1 cellular context compared by ENCODE assay signal in genomic region chr14:70600382-70601157, GRCh38.
A peak's percentile ranks its signal among the peaks of the same experiment; 100 is the strongest.
TF ChIP-seq lines count a peak whose summit lies in the region.

TSS of gene MED6 (minus strand) at chr14:70600655. CDS start at chr14:70600637, 18 bp downstream.

TF ChIP-seq in GM12878, 131 proteins besides CTCF, POLR2A, EP300 and RAD21 (continued from another document and continues in another):
- TF ChIP-seq ATF2 (IDR thresholded peaks at IDR 0.05; ENCODE audit: low read length) (no peak), BMI1 (IDR thresholded peaks at IDR 0.05; ENCODE audit: borderline replicate concordance) (no peak), KAT2A (conservative IDR thresholded peaks at IDR 0.05; ENCODE audit: control insufficient read depth, low read depth, low read length) (no peak), STAT1 (conservative IDR thresholded peaks at IDR 0.05) (no peak), POLR2AphosphoS2 (IDR thresholded peaks at IDR 0.05; ENCODE audit: low read depth, low read length) (peak; percentile 71), NRF1 (conservative IDR thresholded peaks at IDR 0.05; ENCODE audit: low read depth, low read length) (peak; percentile 54), HDAC2 (IDR thresholded peaks at IDR 0.05) (peak; percentile 99), CEBPZ (IDR thresholded peaks at IDR 0.05; ENCODE audit: low read depth, low read length) (no peak), SUZ12 (IDR thresholded peaks at IDR 0.05; ENCODE audit: unreplicated experiment) (no peak), HCFC1 (IDR thresholded peaks at IDR 0.05; ENCODE audit: low read length) (peak; percentile 83), TAF1 (IDR thresholded peaks at IDR 0.05; ENCODE audit: borderline replicate concordance, low read depth, low read length) (peak; percentile 74; the same call in 1 of the 2 replicates), IKZF2 (IDR thresholded peaks at IDR 0.05) (no peak), KLF5 (IDR thresholded peaks at IDR 0.05; ENCODE audit: partially characterized antibody) (no peak), FOXM1 (IDR thresholded peaks at IDR 0.05; ENCODE audit: low read depth, low read length) (no peak), ESRRA (IDR thresholded peaks at IDR 0.05; ENCODE audit: low read length) (no peak), MEF2A (IDR thresholded peaks at IDR 0.05; ENCODE audit: insufficient read depth, low read depth, low read length) (0 out of 2 replicates have a peak, but pooled peaks have one; percentile 56), ZSCAN29 (IDR thresholded peaks at IDR 0.05) (no peak), MTA3 (IDR thresholded peaks at IDR 0.05; ENCODE audit: borderline replicate concordance, low read length) (no peak), RCOR1 (conservative IDR thresholded peaks at IDR 0.05; ENCODE audit: low read depth, low read length) (no peak), ZNF622 (IDR thresholded peaks at IDR 0.05) (no peak), BRCA1 (IDR thresholded peaks at IDR 0.05; ENCODE audit: low read depth, low read length) (no peak), REST (IDR thresholded peaks at IDR 0.05; ENCODE audit: low read depth, low read length) (0 out of 2 replicates have a peak, but pooled peaks have one; percentile 24), YY1 (IDR thresholded peaks at IDR 0.05; ENCODE audit: low read depth, low read length) (peak; percentile 98), BCLAF1 (IDR thresholded peaks at IDR 0.05) (no peak), TCF12 (IDR thresholded peaks at IDR 0.05; ENCODE audit: low read depth, low read length) (no peak), ZNF207 (IDR thresholded peaks at IDR 0.05; ENCODE audit: borderline replicate concordance) (no peak), BHLHE40 (IDR thresholded peaks at IDR 0.05; ENCODE audit: borderline replicate concordance in 1 of 2, low read depth in 2 of 2, low read length in 1 of 2) (no peak), GATAD2B (conservative IDR thresholded peaks at IDR 0.05; ENCODE audit: low read depth) (no peak), MYC (IDR thresholded peaks at IDR 0.05; ENCODE audit: insufficient read depth, insufficient read length, insufficient replicate concordance, low read length, severe bottlenecking) (no peak), SREBF1 (IDR thresholded peaks at IDR 0.05; ENCODE audit: low read length) (no peak), TCF7 (IDR thresholded peaks at IDR 0.05; ENCODE audit: borderline replicate concordance) (no peak), IRF5 (IDR thresholded peaks at IDR 0.05; ENCODE audit: borderline replicate concordance) (no peak), ZBED1 (IDR thresholded peaks at IDR 0.05; ENCODE audit: borderline replicate concordance) (no peak), MTA2 (IDR thresholded peaks at IDR 0.05; ENCODE audit: low read depth) (no peak), IRF4 (IDR thresholded peaks at IDR 0.05; ENCODE audit: low read depth, low read length) (no peak), CUX1 (IDR thresholded peaks at IDR 0.05; ENCODE audit: insufficient replicate concordance, low read depth, low read length) (no peak), NR2F1 (conservative IDR thresholded peaks at IDR 0.05) (no peak), BCL11A (IDR thresholded peaks at IDR 0.05; ENCODE audit: low read depth, low read length) (no peak), SMAD1 (IDR thresholded peaks at IDR 0.05; ENCODE audit: low read depth, partially characterized antibody) (peak; percentile 80), CBFB (IDR thresholded peaks at IDR 0.05; ENCODE audit: low read depth) (0 out of 2 replicates have a peak, but pooled peaks have one; percentile 33), WRNIP1 (IDR thresholded peaks at IDR 0.05; ENCODE audit: borderline replicate concordance, low read depth, low read length) (no peak), RFX5 (IDR thresholded peaks at IDR 0.05; ENCODE audit: low read depth, low read length) (no peak), SMC3 (IDR thresholded peaks at IDR 0.05; ENCODE audit: borderline replicate concordance, low read length) (no peak), ETV6 (conservative IDR thresholded peaks at IDR 0.05 in 1 of 2, IDR thresholded peaks at IDR 0.05 in 1 of 2; ENCODE audit: borderline replicate concordance in 1 of 2, low read depth in 1 of 2) (no peak), SPI1 (IDR thresholded peaks at IDR 0.05; ENCODE audit: borderline replicate concordance, insufficient read depth, low read depth, low read length) (no peak), CEBPB (IDR thresholded peaks at IDR 0.05; ENCODE audit: borderline replicate concordance in 1 of 2, low read depth in 2 of 2, low read length in 2 of 2) (no peak), CREM (IDR thresholded peaks at IDR 0.05; ENCODE audit: low read depth) (peak; percentile 99), POLR2AphosphoS5 (IDR thresholded peaks at IDR 0.05; ENCODE audit: low read length) (peak; percentile 71)
- TF ChIP-seq, protein P1, sequence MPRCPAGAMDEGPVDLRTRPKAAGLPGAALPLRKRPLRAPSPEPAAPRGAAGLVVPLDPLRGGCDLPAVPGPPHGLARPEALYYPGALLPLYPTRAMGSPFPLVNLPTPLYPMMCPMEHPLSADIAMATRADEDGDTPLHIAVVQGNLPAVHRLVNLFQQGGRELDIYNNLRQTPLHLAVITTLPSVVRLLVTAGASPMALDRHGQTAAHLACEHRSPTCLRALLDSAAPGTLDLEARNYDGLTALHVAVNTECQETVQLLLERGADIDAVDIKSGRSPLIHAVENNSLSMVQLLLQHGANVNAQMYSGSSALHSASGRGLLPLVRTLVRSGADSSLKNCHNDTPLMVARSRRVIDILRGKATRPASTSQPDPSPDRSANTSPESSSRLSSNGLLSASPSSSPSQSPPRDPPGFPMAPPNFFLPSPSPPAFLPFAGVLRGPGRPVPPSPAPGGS (IDR thresholded peaks at IDR 0.05; ENCODE audit: borderline replicate concordance, insufficient read depth, low read depth, low read length, poor library complexity, severe bottlenecking) = no peak
